24 cellular contexts compared by ENCODE assay signal in genomic region chr1:57164584-57164983, GRCh38.
"Had no signal": no experiment of that assay in that cellular context is flagged by ENCODE, and none has a peak within 500 bp of the region (broad histone marks: within the 10 kb centered on the region; RNA-seq: fewer than 3 reads in every experiment).

No MANE protein-coding gene starts in this region.

- H3K27me3 ChIP-seq: body of pancreas, cardiac muscle cell, esophagus squamous epithelium, gastrocnemius medialis, right lobe of liver, vagina had no signal

- H3K36me3 Mint-ChIP-seq: activated CD8-positive, alpha-beta memory T cell treated with anti-CD3 and anti-CD28 coated beads, Interleukin-2, amount 10 ng/mL, durations not matched to agents 7 days and 5 days had no signal

- H3K4me3 Mint-ChIP-seq: activated CD4-positive, alpha-beta T cell treated with anti-CD3 and anti-CD28 coated beads, Interleukin-2, amount 10 ng/mL, durations not matched to agents 7 days and 5 days; activated CD8-positive, alpha-beta memory T cell treated with anti-CD3 and anti-CD28 coated beads, Interleukin-2, amount 10 ng/mL, durations not matched to agents 7 days and 5 days; activated CD8-positive, alpha-beta T cell treated with anti-CD3 and anti-CD28 coated beads for 36 hours; activated naive CD4-positive, alpha-beta T cell treated with anti-CD3 and anti-CD28 coated beads, Interleukin-2, amount 50 U/mL, for 24 hours; activated T-helper 1 cell treated with anti-CD3 and anti-CD28 coated beads, Interleukin-12 subunit alpha, Interleukin-12 subunit beta, Interleukin-2, Interleukin-4 antibody, amounts not matched to agents 30 ng/mL and 10 ng/mL and 1 ng/mL, durations not matched to agents 14 hours and 24 hours and 36 hours; endodermal cell had no signal

- H3K9me3 Mint-ChIP-seq: activated CD4-positive, alpha-beta T cell treated with anti-CD3 and anti-CD28 coated beads, Interleukin-2, amount 10 ng/mL, durations not matched to agents 7 days and 5 days; activated CD8-positive, alpha-beta T cell treated with anti-CD3 and anti-CD28 coated beads for 36 hours; activated naive CD4-positive, alpha-beta T cell treated with anti-CD3 and anti-CD28 coated beads, Interleukin-2, amount 50 U/mL, for 24 hours; activated T-helper 1 cell treated with anti-CD3 and anti-CD28 coated beads, Interleukin-12 subunit alpha, Interleukin-12 subunit beta, Interleukin-2, Interleukin-4 antibody, amounts not matched to agents 30 ng/mL and 10 ng/mL and 1 ng/mL, durations not matched to agents 14 hours and 24 hours and 36 hours; endodermal cell had no signal

- H3K36me3 ChIP-seq: cardiac muscle cell, esophagus squamous epithelium, gastrocnemius medialis, right lobe of liver, vagina, WERI-Rb-1 had no signal

- H3K4me1 ChIP-seq: esophagus squamous epithelium, gastrocnemius medialis, right lobe of liver, vagina had no signal

- H3K4me3 ChIP-seq: body of pancreas, cardiac muscle cell, esophagus squamous epithelium, gastrocnemius medialis, right lobe of liver, skin epidermis, vagina had no signal

- H3K27me3 Mint-ChIP-seq: activated CD4-positive, alpha-beta T cell treated with anti-CD3 and anti-CD28 coated beads, Interleukin-2, amount 10 ng/mL, durations not matched to agents 7 days and 5 days; activated CD8-positive, alpha-beta memory T cell treated with anti-CD3 and anti-CD28 coated beads, Interleukin-2, amount 10 ng/mL, durations not matched to agents 7 days and 5 days had no signal

- H3K4me1 Mint-ChIP-seq: activated CD4-positive, alpha-beta T cell treated with anti-CD3 and anti-CD28 coated beads, Interleukin-2, amount 10 ng/mL, durations not matched to agents 7 days and 5 days; activated naive CD4-positive, alpha-beta T cell treated with anti-CD3 and anti-CD28 coated beads, Interleukin-2, amount 50 U/mL, for 24 hours had no signal

- ATAC-seq: activated CD8-positive, alpha-beta memory T cell treated with anti-CD3 and anti-CD28 coated beads, Interleukin-2, amount 10 ng/mL, durations not matched to agents 7 days and 5 days; activated CD8-positive, alpha-beta T cell treated with anti-CD3 and anti-CD28 coated beads for 36 hours; body of pancreas; gastrocnemius medialis; left cardiac atrium; right lobe of liver had no signal

- DNase-seq: activated CD4-positive, alpha-beta T cell treated with anti-CD3 and anti-CD28 coated beads, Interleukin-2, amount 10 ng/mL, durations not matched to agents 7 days and 5 days; activated CD4-positive, CD25-positive, alpha-beta regulatory T cell treated with anti-CD3 and anti-CD28 coated beads, Interleukin-2, amount 50 U/mL, for 72 hours; activated CD8-positive, alpha-beta memory T cell treated with anti-CD3 and anti-CD28 coated beads, Interleukin-2, amount 10 ng/mL, durations not matched to agents 7 days and 5 days; activated CD8-positive, alpha-beta T cell treated with anti-CD3 and anti-CD28 coated beads for 36 hours; activated gamma-delta T cell treated with Interleukin-2 at 50 U/mL for 16 hours; anterior cingulate cortex; body of pancreas; cortex of kidney; endodermal cell; esophagus squamous epithelium; gastrocnemius medialis; islet precursor cell; left cardiac atrium; nucleus accumbens; posterior cingulate gyrus; right lobe of liver; stimulated activated CD4-positive, alpha-beta T cell treated with anti-CD3 and anti-CD28 coated beads, Interleukin-1b, Interleukin-23, amount 100 ng/mL, for 48 hours; trophoblast cell; WERI-Rb-1 had no signal

- H3K27ac ChIP-seq: body of pancreas, esophagus squamous epithelium, gastrocnemius medialis, right lobe of liver, skin epidermis, vagina, WERI-Rb-1 had no signal

- H3K9me3 ChIP-seq: body of pancreas, esophagus squamous epithelium, gastrocnemius medialis, right lobe of liver, vagina had no signal

- H3K27ac Mint-ChIP-seq: activated CD4-positive, alpha-beta T cell treated with anti-CD3 and anti-CD28 coated beads, Interleukin-2, amount 10 ng/mL, durations not matched to agents 7 days and 5 days; activated CD8-positive, alpha-beta memory T cell treated with anti-CD3 and anti-CD28 coated beads, Interleukin-2, amount 10 ng/mL, durations not matched to agents 7 days and 5 days; activated CD8-positive, alpha-beta T cell treated with anti-CD3 and anti-CD28 coated beads for 36 hours; activated naive CD4-positive, alpha-beta T cell treated with anti-CD3 and anti-CD28 coated beads, Interleukin-2, amount 50 U/mL, for 24 hours; activated T-helper 1 cell treated with anti-CD3 and anti-CD28 coated beads, Interleukin-12 subunit alpha, Interleukin-12 subunit beta, Interleukin-2, Interleukin-4 antibody, amounts not matched to agents 30 ng/mL and 10 ng/mL and 1 ng/mL, durations not matched to agents 14 hours and 24 hours and 36 hours; endodermal cell had no signal
